In genomic region chr7:130458256-130458655, GRCh38 we compare ENCODE assay signal across 12 cellular contexts. TPM values are rescaled to one million over a fixed set of nuclear protein-coding genes. Genes with fewer than 3 reads are reported as not detected.
DNase-seq lines count a peak whose midpoint lies in the region; ATAC-seq and TF ChIP-seq lines count a peak whose summit lies in the region.
"Had no signal": no experiment of that assay in that cellular context is flagged by ENCODE, and none has a peak within 500 bp of the region (broad histone marks: within the 10 kb centered on the region; RNA-seq: fewer than 3 reads in every experiment).

No MANE protein-coding gene starts in this region.

- POLR2A ChIA-PET in activated CD8-positive, alpha-beta T cell treated with anti-CD3 and anti-CD28 coated beads for 36 hours (lab: Charles Lee): interaction anchor here (0.7 kb wide), 1 partner anchor 492 kb away, joined by 3 read pairs; no protein-coding TSS in a partner anchor

- H3K27ac Mint-ChIP-seq in activated naive CD4-positive, alpha-beta T cell treated with anti-CD3 and anti-CD28 coated beads, Interleukin-2, amount 50 U/mL, for 24 hours: no peak overlapping the region
- H3K27ac Mint-ChIP-seq in activated CD8-positive, alpha-beta T cell treated with anti-CD3 and anti-CD28 coated beads for 36 hours: peak overlapping the region; percentile 68

- H3K4me1 Mint-ChIP-seq in activated naive CD4-positive, alpha-beta T cell treated with anti-CD3 and anti-CD28 coated beads, Interleukin-2, amount 50 U/mL, for 24 hours: peaks cover 26% of the 10 kb centered on the region
- peaks cover 28% of the 10 kb centered on the region for H3K4me1 Mint-ChIP-seq in activated CD8-positive, alpha-beta T cell treated with anti-CD3 and anti-CD28 coated beads for 36 hours (ENCODE audit: low read depth)

- CTCF ChIA-PET in activated CD8-positive, alpha-beta T cell treated with anti-CD3 and anti-CD28 coated beads for 36 hours (lab: Charles Lee): no interaction called here

- peaks cover 5% of the 10 kb centered on the region for H3K9me3 Mint-ChIP-seq in activated naive CD4-positive, alpha-beta T cell treated with anti-CD3 and anti-CD28 coated beads, Interleukin-2, amount 50 U/mL, for 24 hours
- peaks cover 12% of the 10 kb centered on the region for H3K9me3 Mint-ChIP-seq in activated CD8-positive, alpha-beta T cell treated with anti-CD3 and anti-CD28 coated beads for 36 hours

- peaks cover 8% of the 10 kb centered on the region for H3K36me3 Mint-ChIP-seq in activated naive CD4-positive, alpha-beta T cell treated with anti-CD3 and anti-CD28 coated beads, Interleukin-2, amount 50 U/mL, for 24 hours
- H3K36me3 Mint-ChIP-seq in activated CD8-positive, alpha-beta T cell treated with anti-CD3 and anti-CD28 coated beads for 36 hours (ENCODE audit: low read depth): peaks cover 8% of the 10 kb centered on the region

- H3K27me3 Mint-ChIP-seq in activated naive CD4-positive, alpha-beta T cell treated with anti-CD3 and anti-CD28 coated beads, Interleukin-2, amount 50 U/mL, for 24 hours: no peaks in the 10 kb centered on the region
- no peaks in the 10 kb centered on the region for H3K27me3 Mint-ChIP-seq in activated CD8-positive, alpha-beta T cell treated with anti-CD3 and anti-CD28 coated beads for 36 hours

- intact Hi-C loops in activated CD8-positive, alpha-beta T cell treated with anti-CD3 and anti-CD28 coated beads for 36 hours (cut with micrococcal nuclease): no loop called here

- H3K4me3 Mint-ChIP-seq in activated naive CD4-positive, alpha-beta T cell treated with anti-CD3 and anti-CD28 coated beads, Interleukin-2, amount 50 U/mL, for 24 hours: peak overlapping the region; percentile 72
- H3K4me3 Mint-ChIP-seq in activated CD8-positive, alpha-beta T cell treated with anti-CD3 and anti-CD28 coated beads for 36 hours: no peak overlapping the region

- ATAC-seq in HG03378 (IDR thresholded peaks at IDR 0.05; ENCODE audit: unreplicated experiment) (peak; percentile 65), GM19452 (IDR thresholded peaks at IDR 0.05; ENCODE audit: unreplicated experiment) (no peak)
- ATAC-seq in activated CD8-positive, alpha-beta T cell treated with anti-CD3 and anti-CD28 coated beads for 36 hours: peak; percentile 75

- no peak for DNase-seq in activated naive CD4-positive, alpha-beta T cell (lab: John Stamatoyannopoulos, UW)
- no peak for DNase-seq in activated CD8-positive, alpha-beta T cell treated with anti-CD3 and anti-CD28 coated beads for 36 hours
- DNase-seq in NCI-H1048 (lab: John Stamatoyannopoulos, UW): no peak
- no peak for DNase-seq in stimulated activated CD4-positive, alpha-beta T cell treated with anti-CD3 and anti-CD28 coated beads, Interleukin-12 subunit alpha, Interleukin-12 subunit beta, amount 100 ng/mL, for 4 hours
- no peak for DNase-seq in iPS-NIHi7 (ENCODE audit: extremely low spot score)
- DNase-seq: amniotic stem cell, islet precursor cell, sigmoid colon, SJCRH30 had no signal

- no peak for TF ChIP-seq CTCF in activated CD8-positive, alpha-beta T cell treated with anti-CD3 and anti-CD28 coated beads for 36 hours (IDR thresholded peaks at IDR 0.05)

RNA-seq across cellular contexts. Expression of gene CEP41, which starts 17.4 kb away (rescaled TPM):
- 10 to 100 TPM; 28.0 to 28.1 TPM for total RNA-seq in activated CD8-positive, alpha-beta T cell treated with anti-CD3 and anti-CD28 coated beads for 36 hours

RNA-seq across cellular contexts. Expression of gene MEST, which starts 33.6 kb away (rescaled TPM):
- total RNA-seq in activated CD8-positive, alpha-beta T cell treated with anti-CD3 and anti-CD28 coated beads for 36 hours: 1 to 10 TPM; 6.8 to 9.2 TPM
